Comparison of ENCODE assay signal across 1 cellular context in genomic region chr6:27791182-27791939, GRCh38.
A peak's percentile ranks its signal among the peaks of the same experiment; 100 is the strongest.
TF ChIP-seq lines count a peak whose summit lies in the region.

No MANE protein-coding gene starts in this region.

TF ChIP-seq in HepG2, 621 proteins besides CTCF, POLR2A, EP300 and RAD21 (continued from another document and continues in another):
- 0 out of 2 replicates have a peak, but pooled peaks have one; percentile 50 for TF ChIP-seq ZNF646 (CRISPR knock-in tag; IDR thresholded peaks at IDR 0.05)
- TF ChIP-seq MIXL1 (CRISPR knock-in tag; IDR thresholded peaks at IDR 0.05) = 0 out of 2 replicates have a peak, but pooled peaks have one; percentile 48
- TF ChIP-seq, protein P1, sequence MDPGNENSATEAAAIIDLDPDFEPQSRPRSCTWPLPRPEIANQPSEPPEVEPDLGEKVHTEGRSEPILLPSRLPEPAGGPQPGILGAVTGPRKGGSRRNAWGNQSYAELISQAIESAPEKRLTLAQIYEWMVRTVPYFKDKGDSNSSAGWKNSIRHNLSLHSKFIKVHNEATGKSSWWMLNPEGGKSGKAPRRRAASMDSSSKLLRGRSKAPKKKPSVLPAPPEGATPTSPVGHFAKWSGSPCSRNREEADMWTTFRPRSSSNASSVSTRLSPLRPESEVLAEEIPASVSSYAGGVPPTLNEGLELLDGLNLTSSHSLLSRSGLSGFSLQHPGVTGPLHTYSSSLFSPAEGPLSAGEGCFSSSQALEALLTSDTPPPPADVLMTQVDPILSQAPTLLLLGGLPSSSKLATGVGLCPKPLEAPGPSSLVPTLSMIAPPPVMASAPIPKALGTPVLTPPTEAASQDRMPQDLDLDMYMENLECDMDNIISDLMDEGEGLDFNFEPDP (CRISPR knock-in tag; conservative IDR thresholded peaks at IDR 0.05) = no peak
- TF ChIP-seq SAP130 (CRISPR knock-in tag; IDR thresholded peaks at IDR 0.05; ENCODE audit: low read depth) = peak; percentile 57; the same call in 1 of the 2 replicates
- TF ChIP-seq ZNF3 (CRISPR knock-in tag; IDR thresholded peaks at IDR 0.05) = no peak
- TF ChIP-seq KDM2A (CRISPR knock-in tag; IDR thresholded peaks at IDR 0.05; ENCODE audit: borderline replicate concordance, low read depth) = peak; percentile 24; the same call in 1 of the 2 replicates
- TF ChIP-seq ZNF292 (CRISPR knock-in tag; IDR thresholded peaks at IDR 0.05; ENCODE audit: borderline replicate concordance, low read depth) = no peak
- no peak for TF ChIP-seq CBX1 (IDR thresholded peaks at IDR 0.05; ENCODE audit: low read depth)
- no peak for TF ChIP-seq MLXIP (CRISPR knock-in tag; IDR thresholded peaks at IDR 0.05; ENCODE audit: borderline replicate concordance)
- TF ChIP-seq ZNF572 (CRISPR knock-in tag; IDR thresholded peaks at IDR 0.05) = 0 out of 2 replicates have a peak, but pooled peaks have one; percentile 53
- peak; percentile 38; the same call in 1 of the 2 replicates for TF ChIP-seq HNF4G (IDR thresholded peaks at IDR 0.05; ENCODE audit: borderline replicate concordance, low read depth, low read length)
- TF ChIP-seq HNF4G (CRISPR knock-in tag; IDR thresholded peaks at IDR 0.05; ENCODE audit: borderline replicate concordance, low read depth) = no peak
- TF ChIP-seq ZNF710 (CRISPR knock-in tag; IDR thresholded peaks at IDR 0.05; ENCODE audit: borderline replicate concordance) = no peak
- no peak for TF ChIP-seq SP2 (CRISPR knock-in tag; IDR thresholded peaks at IDR 0.05)
- no peak; the same call in 1 of the 2 replicates for TF ChIP-seq ZSCAN20 (CRISPR knock-in tag; IDR thresholded peaks at IDR 0.05; ENCODE audit: borderline replicate concordance)
- no peak for TF ChIP-seq ZNF160 (CRISPR knock-in tag; IDR thresholded peaks at IDR 0.05)
- TF ChIP-seq ZNF607 (CRISPR knock-in tag; IDR thresholded peaks at IDR 0.05; ENCODE audit: borderline replicate concordance) = 0 out of 2 replicates have a peak, but pooled peaks have one; percentile 28
- no peak for TF ChIP-seq HIC2 (CRISPR knock-in tag; IDR thresholded peaks at IDR 0.05; ENCODE audit: low read depth)
- TF ChIP-seq TCF7 (IDR thresholded peaks at IDR 0.05; ENCODE audit: low read depth) = no peak
- TF ChIP-seq ZSCAN29 (CRISPR knock-in tag; conservative IDR thresholded peaks at IDR 0.05) = no peak
- TF ChIP-seq ZNF546 (CRISPR knock-in tag; conservative IDR thresholded peaks at IDR 0.05) = no peak
- no peak for TF ChIP-seq ZNF143 (CRISPR knock-in tag; IDR thresholded peaks at IDR 0.05)
- TF ChIP-seq JUNB (CRISPR knock-in tag; IDR thresholded peaks at IDR 0.05; ENCODE audit: borderline replicate concordance) = no peak
- no peak for TF ChIP-seq GATAD1 (CRISPR knock-in tag; IDR thresholded peaks at IDR 0.05)
- no peak for TF ChIP-seq IRF9 (CRISPR knock-in tag; IDR thresholded peaks at IDR 0.05; ENCODE audit: borderline replicate concordance)
- TF ChIP-seq SIX1 (CRISPR knock-in tag; IDR thresholded peaks at IDR 0.05; ENCODE audit: borderline replicate concordance) = peak; percentile 63; the same call in 1 of the 2 replicates
- TF ChIP-seq PCBP2 (optimal IDR thresholded peaks at IDR 0.05; ENCODE audit: low read depth, low read length, poor library complexity, severe bottlenecking) = no peak
- TF ChIP-seq ZNF569 (CRISPR knock-in tag; IDR thresholded peaks at IDR 0.05; ENCODE audit: borderline replicate concordance) = no peak
- peak; percentile 32; the same call in 1 of the 2 replicates for TF ChIP-seq RARA (CRISPR knock-in tag; IDR thresholded peaks at IDR 0.05)
- TF ChIP-seq ZNF615 (CRISPR knock-in tag; IDR thresholded peaks at IDR 0.05; ENCODE audit: borderline replicate concordance) = no peak
- no peak for TF ChIP-seq ZNF605 (CRISPR knock-in tag; IDR thresholded peaks at IDR 0.05)
- no peak for TF ChIP-seq ZNF333 (CRISPR knock-in tag; IDR thresholded peaks at IDR 0.05; ENCODE audit: borderline replicate concordance)
- peak; percentile 26; the same call in 1 of the 2 replicates for TF ChIP-seq FOXJ3 (CRISPR knock-in tag; IDR thresholded peaks at IDR 0.05; ENCODE audit: borderline replicate concordance)
- TF ChIP-seq, protein P2, sequence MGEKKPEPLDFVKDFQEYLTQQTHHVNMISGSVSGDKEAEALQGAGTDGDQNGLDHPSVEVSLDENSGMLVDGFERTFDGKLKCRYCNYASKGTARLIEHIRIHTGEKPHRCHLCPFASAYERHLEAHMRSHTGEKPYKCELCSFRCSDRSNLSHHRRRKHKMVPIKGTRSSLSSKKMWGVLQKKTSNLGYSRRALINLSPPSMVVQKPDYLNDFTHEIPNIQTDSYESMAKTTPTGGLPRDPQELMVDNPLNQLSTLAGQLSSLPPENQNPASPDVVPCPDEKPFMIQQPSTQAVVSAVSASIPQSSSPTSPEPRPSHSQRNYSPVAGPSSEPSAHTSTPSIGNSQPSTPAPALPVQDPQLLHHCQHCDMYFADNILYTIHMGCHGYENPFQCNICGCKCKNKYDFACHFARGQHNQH (CRISPR knock-in tag; IDR thresholded peaks at IDR 0.05) = 0 out of 2 replicates have a peak, but pooled peaks have one; percentile 42
- TF ChIP-seq MXD1 (CRISPR knock-in tag; IDR thresholded peaks at IDR 0.05) = no peak
- no peak for TF ChIP-seq ELF1 (CRISPR knock-in tag; IDR thresholded peaks at IDR 0.05)
- TF ChIP-seq SOX5 (CRISPR knock-in tag; IDR thresholded peaks at IDR 0.05; ENCODE audit: borderline replicate concordance) = peak; percentile 32; the same call in 1 of the 2 replicates
- no peak for TF ChIP-seq ZNF552 (CRISPR knock-in tag; IDR thresholded peaks at IDR 0.05; ENCODE audit: borderline replicate concordance)
- no peak for TF ChIP-seq CBX2 (IDR thresholded peaks at IDR 0.05; ENCODE audit: low read depth, low read length)
- TF ChIP-seq CBX2 (CRISPR knock-in tag; IDR thresholded peaks at IDR 0.05; ENCODE audit: low read depth) = no peak
- TF ChIP-seq TEAD2 (CRISPR knock-in tag; IDR thresholded peaks at IDR 0.05) = no peak
- TF ChIP-seq, protein P3, sequence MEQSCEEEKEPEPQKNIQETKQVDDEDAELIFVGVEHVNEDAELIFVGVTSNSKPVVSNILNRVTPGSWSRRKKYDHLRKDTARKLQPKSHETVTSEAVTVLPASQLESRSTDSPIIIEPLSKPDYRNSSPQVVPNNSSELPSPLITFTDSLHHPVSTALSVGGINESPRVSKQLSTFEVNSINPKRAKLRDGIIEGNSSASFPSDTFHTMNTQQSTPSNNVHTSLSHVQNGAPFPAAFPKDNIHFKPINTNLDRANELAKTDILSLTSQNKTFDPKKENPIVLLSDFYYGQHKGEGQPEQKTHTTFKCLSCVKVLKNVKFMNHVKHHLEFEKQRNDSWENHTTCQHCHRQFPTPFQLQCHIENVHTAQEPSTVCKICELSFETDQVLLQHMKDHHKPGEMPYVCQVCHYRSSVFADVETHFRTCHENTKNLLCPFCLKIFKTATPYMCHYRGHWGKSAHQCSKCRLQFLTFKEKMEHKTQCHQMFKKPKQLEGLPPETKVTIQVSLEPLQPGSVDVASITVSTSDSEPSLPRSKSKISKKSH (CRISPR knock-in tag; IDR thresholded peaks at IDR 0.05; ENCODE audit: borderline replicate concordance) = no peak
- TF ChIP-seq ZKSCAN8 (CRISPR knock-in tag; IDR thresholded peaks at IDR 0.05; ENCODE audit: borderline replicate concordance) = peak; percentile 54; the same call in 1 of the 2 replicates
- TF ChIP-seq ZC3H13 (CRISPR knock-in tag; IDR thresholded peaks at IDR 0.05) = no peak
- peak; percentile 49; the same call in 1 of the 2 replicates for TF ChIP-seq RBAK (CRISPR knock-in tag; IDR thresholded peaks at IDR 0.05)
- no peak for TF ChIP-seq PAF1 (CRISPR knock-in tag; IDR thresholded peaks at IDR 0.05)
